In the genomic region with DNA sequence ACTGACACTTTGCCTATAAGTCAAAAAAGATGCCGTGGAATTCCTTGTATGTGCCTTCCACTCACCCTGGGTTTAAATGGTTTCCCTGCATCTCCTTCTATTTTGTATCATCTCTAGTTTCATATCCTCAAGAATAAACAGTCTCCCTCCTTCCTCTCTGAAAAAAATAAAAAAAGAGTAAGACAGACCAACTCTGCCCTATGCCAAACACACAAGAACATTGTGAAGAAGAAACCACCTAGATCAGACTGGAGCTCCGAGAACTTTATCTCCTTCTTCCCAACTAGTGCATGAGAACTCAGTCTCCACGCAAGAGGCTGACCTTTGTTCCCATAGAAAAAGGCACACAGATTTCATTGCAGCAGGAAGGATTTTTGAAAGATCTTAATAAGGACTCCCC, we compare ENCODE assay signal across 21 cellular contexts. TPM values are rescaled to one million over a fixed set of nuclear protein-coding genes. Genes with fewer than 3 reads are reported as not detected.
A peak's percentile ranks its signal among the peaks of the same experiment; 100 is the strongest.
DNase-seq lines count a peak whose midpoint lies in the region; ATAC-seq and TF ChIP-seq lines count a peak whose summit lies in the region.
"Had no signal": no experiment of that assay in that cellular context is flagged by ENCODE, and none has a peak within 500 bp of the region (broad histone marks: within the 10 kb centered on the region; RNA-seq: fewer than 3 reads in every experiment).

No MANE protein-coding gene starts in this region.

- no peak overlapping the region for H3K4me3 ChIP-seq in heart left ventricle
- H3K4me3 ChIP-seq in colonic mucosa = no peak overlapping the region
- no peak overlapping the region for H3K4me3 ChIP-seq in prostate gland
- no peak overlapping the region for H3K4me3 ChIP-seq in aorta (ENCODE audit: low read length in 2 of 2)
- H3K4me3 ChIP-seq in BE2C (ENCODE audit: low read depth, low read length) = no peak overlapping the region
- H3K4me3 ChIP-seq: body of pancreas, upper lobe of left lung had no signal

- H3K27me3 ChIP-seq in heart left ventricle (peaks cover 0 to 8% (median 0%) of the 10 kb centered on the region in 9 donors), colonic mucosa (no peaks in the 10 kb centered on the region), prostate gland (replicated peaks; ENCODE audit: insufficient read depth) (no peaks in the 10 kb centered on the region), aorta (ENCODE audit: control insufficient read depth in 1 of 2, insufficient read depth in 2 of 2, low read length in 1 of 2) (no peaks in the 10 kb centered on the region), BE2C (no peaks in the 10 kb centered on the region; the same call in 1 of the 2 replicates)
- H3K27me3 ChIP-seq: body of pancreas, foreskin keratinocyte, upper lobe of left lung had no signal

- H3K27ac ChIP-seq in heart left ventricle (peak overlapping the region in 10 of 12 donors; percentile 47 to 97 (median 82)), colonic mucosa (peak overlapping the region; percentile 43), prostate gland (peak overlapping the region; percentile 84 to 86), aorta (ENCODE audit: low read depth in 1 of 2, low read length in 2 of 2) (peak overlapping the region; percentile 62 to 88)
- H3K27ac ChIP-seq: body of pancreas, foreskin keratinocyte, neutrophil, upper lobe of left lung had no signal

- peak overlapping the region in 1 of 2 donors; percentile 15 for H3K9ac ChIP-seq in colonic mucosa (ENCODE audit: low read depth in 2 of 2, low read length in 2 of 2)

- TF ChIP-seq CTCF in heart left ventricle (IDR thresholded peaks at IDR 0.05) (no peak), colonic mucosa (IDR thresholded peaks at IDR 0.05) (no peak), prostate gland (IDR thresholded peaks at IDR 0.05) (no peak), BE2C (IDR thresholded peaks at IDR 0.05; ENCODE audit: low read depth, low read length) (no peak)

- intact Hi-C loops in heart left ventricle (cut with DNase I) = loop anchor here in 5 of 10 donors (5.0 kb wide), 5 partner anchors 37 to 162 kb away; no protein-coding TSS in a partner anchor
- intact Hi-C loops in left cardiac atrium (cut with DNase I) = loop anchor here in 1 of 2 donors (5.0 kb wide), 1 partner anchor 37 kb away; no protein-coding TSS in a partner anchor
- intact Hi-C loops in colonic mucosa (cut with DNase I) = no loop called here
- intact Hi-C loops in prostate gland (cut with DNase I) = loop anchor here (2.0 kb wide), 1 partner anchor 44 kb away; the partner anchor contains the start of gene MICAL3
- intact Hi-C loops in aorta (cut with DNase I) = loop anchor here in 1 of 2 donors (5.0 kb wide), 1 partner anchor 37 kb away; no protein-coding TSS in a partner anchor

- H3K36me3 ChIP-seq in heart left ventricle (no peaks in the 10 kb centered on the region), colonic mucosa (no peaks in the 10 kb centered on the region), prostate gland (no peaks in the 10 kb centered on the region), aorta (ENCODE audit: control insufficient read depth in 1 of 2, insufficient read depth in 2 of 2, low read length in 1 of 2) (no peaks in the 10 kb centered on the region), BE2C (no peaks in the 10 kb centered on the region)
- H3K36me3 ChIP-seq: neutrophil, upper lobe of left lung had no signal

- H3K9me3 ChIP-seq in heart left ventricle (no peaks in the 10 kb centered on the region), colonic mucosa (no peaks in the 10 kb centered on the region), prostate gland (no peaks in the 10 kb centered on the region), aorta (ENCODE audit: control insufficient read depth, low read length) (no peaks in the 10 kb centered on the region), BE2C (no peaks in the 10 kb centered on the region)
- H3K9me3 ChIP-seq: body of pancreas, neutrophil, upper lobe of left lung had no signal

- H3K4me1 ChIP-seq in heart left ventricle = peaks cover 0 to 27% (median 8%) of the 10 kb centered on the region in 12 donors
- no peaks in the 10 kb centered on the region for H3K4me1 ChIP-seq in colonic mucosa
- H3K4me1 ChIP-seq in prostate gland (replicated peaks) = peaks cover 11% of the 10 kb centered on the region
- peaks cover 2 to 6% of the 10 kb centered on the region in 2 donors for H3K4me1 ChIP-seq in aorta (ENCODE audit: control insufficient read depth in 1 of 2, insufficient read depth in 2 of 2, low read length in 2 of 2)
- H3K4me1 ChIP-seq in BE2C = no peaks in the 10 kb centered on the region
- H3K4me1 ChIP-seq: body of pancreas, upper lobe of left lung had no signal

- TF ChIP-seq POLR2A in heart left ventricle (IDR thresholded peaks at IDR 0.05) = no peak
- TF ChIP-seq POLR2A in prostate gland (IDR thresholded peaks at IDR 0.05) = no peak

- ATAC-seq in heart left ventricle (no peak), left cardiac atrium (no peak), aorta (ENCODE audit: low FRiP score) (no peak)
- ATAC-seq: body of pancreas; foreskin keratinocyte; stimulated activated effector memory CD8-positive, alpha-beta T cell treated with anti-CD3 and anti-CD28 coated beads, Interleukin-12 subunit alpha, Interleukin-12 subunit beta, amount 100 ng/mL, for 72 hours had no signal

- WGBS in heart left ventricle, 4 donors = 60 to 70% (median 65%) methylated on average over 3 of the region's 3 CpGs
- WGBS in prostate gland = 54% methylated on average over 3 of the region's 3 CpGs
- 26 to 34% methylated on average over 3 of the region's 3 CpGs for WGBS in aorta, 2 donors

- DNase-seq in heart left ventricle = no peak
- no peak for DNase-seq in left cardiac atrium
- no peak for DNase-seq in colonic mucosa
- DNase-seq in prostate gland (ENCODE audit: low spot score) = no peak
- no peak for DNase-seq in aorta
- DNase-seq in NCI-H2196 treated with DMSO at 0.1 percent for 48 hours (lab: John Stamatoyannopoulos, UW; ENCODE audit: unreplicated experiment) = no peak
- no peak for DNase-seq in BE2C
- DNase-seq in C1 segment of cervical spinal cord (lab: John Stamatoyannopoulos, UW) = no peak
- DNase-seq: activated naive CD4-positive, alpha-beta T cell treated with anti-CD3 and anti-CD28 coated beads, Interleukin-2, amount 50 U/mL, for 16 hours; activated T-cell treated with anti-CD3 and anti-CD28 coated beads, Interleukin-2, amount 50 U/mL, for 48 hours; body of pancreas; CD4-positive, alpha-beta memory T cell; DMS79; NCI-H345; RPMI8226; T-helper 9 cell; upper lobe of left lung had no signal

RNA-seq across cellular contexts. Expression of gene PEX26, which starts 8.8 kb away (rescaled TPM):
- 10 to 100 TPM; 15.8 to 27.3 (median 22.0) TPM for total RNA-seq in heart left ventricle
- 10 to 100 TPM; 11.7 to 21.9 TPM for polyA plus RNA-seq in heart left ventricle
- total RNA-seq in left cardiac atrium = 10 to 100 TPM; 21.6 to 22.5 TPM
- total RNA-seq in colonic mucosa = 100 to 1,000 TPM in 1 of 2 donors, 10 to 100 TPM in 1; 86.7 to 128 TPM
- total RNA-seq in prostate gland = 10 to 100 TPM; 34.7 to 38.2 TPM
- total RNA-seq in aorta = 10 to 100 TPM; 28.5 to 34.1 TPM
- 10 to 100 TPM; 10.9 to 14.5 TPM for polyA plus RNA-seq in aorta
- 15.3 TPM for polyA plus RNA-seq in BE2C (2012; ENCODE audit: insufficient read depth, insufficient read length, low read depth)

RNA-seq across cellular contexts. Expression of gene TUBA8, which starts 41.6 kb away (rescaled TPM):
- total RNA-seq in heart left ventricle = 100 to 1,000 TPM in 4 of 9 donors, 10 to 100 TPM in 5; 56.3 to 183 (median 92.2) TPM
- 100 to 1,000 TPM in 1 of 2 donors, 10 to 100 TPM in 1; 44.1 to 338 TPM for polyA plus RNA-seq in heart left ventricle
- total RNA-seq in left cardiac atrium = 100 to 1,000 TPM in 1 of 2 donors, 10 to 100 TPM in 1; 98.8 to 200 TPM
- 1 to 10 TPM; 1.6 TPM for total RNA-seq in colonic mucosa
- total RNA-seq in prostate gland = 1 to 10 TPM; 1.3 to 2.9 TPM
- total RNA-seq in aorta = 1 to 10 TPM; 2.6 to 3.1 TPM
- 1 to 10 TPM; 1.6 to 2.7 TPM for polyA plus RNA-seq in aorta
- 1.9 TPM for polyA plus RNA-seq in BE2C (2012; ENCODE audit: insufficient read depth, insufficient read length, low read depth)
- total RNA-seq: MCF 10A had no signal

RNA-seq across cellular contexts. Expression of gene MICAL3, which starts 44.6 kb away (rescaled TPM):
- 100 to 1,000 TPM in 5 of 9 donors, 10 to 100 TPM in 4; 41.3 to 125 (median 101) TPM for total RNA-seq in heart left ventricle
- 10 to 100 TPM; 45.1 to 51.6 TPM for polyA plus RNA-seq in heart left ventricle
- total RNA-seq in left cardiac atrium = 10 to 100 TPM; 54.7 to 80.1 TPM
- total RNA-seq in colonic mucosa = 10 to 100 TPM; 72.5 to 84.5 TPM
- total RNA-seq in prostate gland = 10 to 100 TPM; 58.6 to 78.7 TPM
- total RNA-seq in aorta = 100 to 1,000 TPM; 114 to 123 TPM
- polyA plus RNA-seq in aorta = 10 to 100 TPM in 1 of 2 donors, 1 to 10 TPM in 1; 3.9 to 15.0 TPM
- polyA plus RNA-seq in BE2C (2012; ENCODE audit: insufficient read depth, insufficient read length, low read depth) = 34.3 TPM

Comparison
In these comparisons a context has a peak if more than half of its experiments do, and no peak if none do; other contexts are left out.
1. RNA of gene TUBA8, which starts 41.6 kb away (total RNA-seq): 98.8 to 200 TPM in left cardiac atrium and 56.3 to 183 TPM in heart left ventricle; 2.6 to 3.1 TPM in aorta, 1.3 to 2.9 TPM in prostate gland and 1.6 TPM in colonic mucosa; every median in the first group is over 10 times any median in the second.
2. Peak in every context shown above with its lines, with median percentiles within 50 percentile points of each other: H3K27ac ChIP-seq.